Comparison of ENCODE assay signal across 19 cellular contexts in genomic region chr11:27331984-27332383, GRCh38. TPM values are rescaled to one million over a fixed set of nuclear protein-coding genes. Genes with fewer than 3 reads are reported as not detected.
DNase-seq lines count a peak whose midpoint lies in the region; ATAC-seq and TF ChIP-seq lines count a peak whose summit lies in the region.
"Had no signal": no experiment of that assay in that cellular context is flagged by ENCODE, and none has a peak within 500 bp of the region (broad histone marks: within the 10 kb centered on the region; RNA-seq: fewer than 3 reads in every experiment).

No MANE protein-coding gene starts in this region.

- no peaks in the 10 kb centered on the region for H4K20me1 ChIP-seq in hepatocyte (ENCODE audit: insufficient read depth, poor library complexity, severe bottlenecking)

- H3K36me3 ChIP-seq in cardiac muscle cell (no peaks in the 10 kb centered on the region), adipocyte (ENCODE audit: control insufficient read depth, insufficient read depth, low read length, severe bottlenecking) (no peaks in the 10 kb centered on the region), hepatocyte (replicated peaks; ENCODE audit: insufficient read depth, low read depth) (no peaks in the 10 kb centered on the region)
- H3K36me3 ChIP-seq: transverse colon had no signal

- 47% methylated on average over 2 of the region's 2 CpGs for WGBS in hepatocyte (ENCODE audit: low lambda C conversion rate, missing lambda C conversion rate)

- H3K27me3 ChIP-seq in cardiac muscle cell (no peaks in the 10 kb centered on the region), adipocyte (replicated peaks; ENCODE audit: control insufficient read depth, insufficient read depth, low read length) (no peaks in the 10 kb centered on the region), hepatocyte (no peaks in the 10 kb centered on the region)
- H3K27me3 ChIP-seq: transverse colon had no signal

- peak in 1 of 2 donors; percentile 56 for DNase-seq in cardiac muscle cell (ENCODE audit: low read depth in 1 of 2, low spot score in 1 of 2)
- DNase-seq in Right ventricle myocardium superior, result no peak
- DNase-seq in adipocyte (ENCODE audit: low read depth), result peak; percentile 36
- no peak for DNase-seq in hepatocyte (ENCODE audit: low spot score)
- DNase-seq in ureter (ENCODE audit: low spot score), result no peak
- no peak for DNase-seq in amygdala (lab: John Stamatoyannopoulos, UW)
- DNase-seq in posterior cingulate gyrus, result no peak
- DNase-seq: 8988T; activated CD4-positive, CD25-positive, alpha-beta regulatory T cell treated with anti-CD3 and anti-CD28 coated beads, Interleukin-2, amount 50 U/mL, for 72 hours; activated naive CD8-positive, alpha-beta T cell treated with anti-CD3 and anti-CD28 coated beads, Interleukin-2, amount 50 U/mL, for 24 hours; MM.1S; NCI-H1930; psoas muscle; SIG-M5; stimulated activated naive B cell treated with anti-CD40 and anti-IgM and Interleukin-4, amounts not matched to agents 10 μg/mL and 1 μg/mL and 100 μg/mL, for 72 hours; T1000; transverse colon had no signal

- ATAC-seq in Right ventricle myocardium superior (ENCODE audit: poor library complexity), result no peak
- no peak for ATAC-seq in GM19328 (IDR thresholded peaks at IDR 0.05; ENCODE audit: unreplicated experiment)
- ATAC-seq: activated naive CD8-positive, alpha-beta T cell treated with anti-CD3 and anti-CD28 coated beads, Interleukin-2, amount 50 U/mL, for 24 hours; activated T-helper 17 cell treated with anti-CD3 and anti-CD28 coated beads, Interleukin-2, amount 50 U/mL, for 72 hours; psoas muscle; stimulated activated naive B cell treated with anti-CD40 and anti-IgM and Interleukin-4, amounts not matched to agents 10 μg/mL and 1 μg/mL and 100 μg/mL, for 72 hours had no signal

- H3K4me2 ChIP-seq in hepatocyte, result peak overlapping the region; percentile 13

- H2AFZ ChIP-seq in hepatocyte, result no peak overlapping the region

- no peaks in the 10 kb centered on the region for H3K79me2 ChIP-seq in hepatocyte

- TF ChIP-seq CTCF in cardiac muscle cell (IDR thresholded peaks at IDR 0.05; ENCODE audit: low read depth, low read length) (no peak), hepatocyte (IDR thresholded peaks at IDR 0.05; ENCODE audit: poor library complexity) (no peak)

- H3K9me2 ChIP-seq in hepatocyte (replicated peaks; ENCODE audit: insufficient read depth), result no peaks in the 10 kb centered on the region

- H3K9me3 ChIP-seq in cardiac muscle cell (ENCODE audit: low read depth), result no peaks in the 10 kb centered on the region
- no peaks in the 10 kb centered on the region for H3K9me3 ChIP-seq in adipocyte (ENCODE audit: control insufficient read depth, low read length)
- no peaks in the 10 kb centered on the region for H3K9me3 ChIP-seq in hepatocyte (ENCODE audit: low read depth)
- H3K9me3 ChIP-seq: psoas muscle, transverse colon had no signal

- peak overlapping the region; percentile 34 for H3K27ac ChIP-seq in cardiac muscle cell
- peak overlapping the region; percentile 12 for H3K27ac ChIP-seq in hepatocyte
- H3K27ac ChIP-seq: psoas muscle, transverse colon had no signal

- intact Hi-C loops in Right ventricle myocardium superior (cut with DNase I), result no loop called here
- intact Hi-C loops in posterior cingulate gyrus (cut with DNase I), result no loop called here

- peaks cover 12% of the 10 kb centered on the region for H3K4me1 ChIP-seq in cardiac muscle cell (ENCODE audit: low read depth)
- H3K4me1 ChIP-seq in adipocyte (ENCODE audit: control insufficient read depth, insufficient read depth, low read length), result no peaks in the 10 kb centered on the region
- H3K4me1 ChIP-seq in hepatocyte (ENCODE audit: insufficient read depth), result peaks cover 8% of the 10 kb centered on the region
- H3K4me1 ChIP-seq: psoas muscle had no signal

- no peak overlapping the region for H3K9ac ChIP-seq in adipocyte (ENCODE audit: low read length)

- H3K4me3 ChIP-seq in cardiac muscle cell (no peak overlapping the region), adipocyte (ENCODE audit: low read length) (no peak overlapping the region), hepatocyte (no peak overlapping the region)
- H3K4me3 ChIP-seq: psoas muscle, transverse colon had no signal

RNA-seq across cellular contexts. Expression of gene CCDC34, which starts 31.0 kb away (rescaled TPM):
- total RNA-seq in cardiac muscle cell (9.1 and 21.1 TPM in 2 replicates), Right ventricle myocardium superior (3.6 TPM), hepatocyte (6.8 and 7.5 TPM in 2 replicates), ureter (10.2 TPM)
- polyA plus RNA-seq in cardiac muscle cell (12.8 and 19.0 TPM in 2 replicates), hepatocyte (4.6 and 6.0 TPM in 2 replicates)
